In genomic region chr21:36040389-36040788, GRCh38 we compare ENCODE assay signal across 16 cellular contexts. TPM values are rescaled to one million over a fixed set of nuclear protein-coding genes. Genes with fewer than 3 reads are reported as not detected.
DNase-seq lines count a peak whose midpoint lies in the region; ATAC-seq and TF ChIP-seq lines count a peak whose summit lies in the region.
"Had no signal": no experiment of that assay in that cellular context is flagged by ENCODE, and none has a peak within 500 bp of the region (broad histone marks: within the 10 kb centered on the region; RNA-seq: fewer than 3 reads in every experiment).

No MANE protein-coding gene starts in this region.

- no peaks in the 10 kb centered on the region for H3K9me3 Mint-ChIP-seq in GM23338
- H3K9me3 Mint-ChIP-seq: CD8-positive, alpha-beta T cell; H9; IgD-negative memory B cell had no signal

- H3K4me3 ChIP-seq in GM23338 (no peak overlapping the region), ascending aorta (no peak overlapping the region), lower lobe of right lung (no peak overlapping the region), upper lobe of right lung (no peak overlapping the region)
- H3K4me3 ChIP-seq: A549 had no signal

- H3K27me3 ChIP-seq in GM23338 (ENCODE audit: insufficient read depth) (no peaks in the 10 kb centered on the region), ascending aorta (no peaks in the 10 kb centered on the region), lower lobe of right lung (ENCODE audit: low read depth) (no peaks in the 10 kb centered on the region), upper lobe of right lung (no peaks in the 10 kb centered on the region)
- H3K27me3 ChIP-seq: BE2C had no signal

- peaks cover 3% of the 10 kb centered on the region for H3K27me3 Mint-ChIP-seq in GM23338 (ENCODE audit: insufficient read depth, low read depth, poor library complexity)
- H3K27me3 Mint-ChIP-seq: IgD-negative memory B cell had no signal

- H3K4me1 ChIP-seq in GM23338 (ENCODE audit: insufficient read depth) (peaks cover 11% of the 10 kb centered on the region), ascending aorta (peaks cover 0 to 4% of the 10 kb centered on the region in 2 donors), lower lobe of right lung (peaks cover 2% of the 10 kb centered on the region), upper lobe of right lung (peaks cover under 1% of the 10 kb centered on the region)
- H3K4me1 ChIP-seq: A549 had no signal

- intact Hi-C loops in ascending aorta (cut with DNase I) (no loop called here), lower lobe of right lung (cut with DNase I) (no loop called here), upper lobe of right lung (cut with DNase I) (no loop called here)

- DNase-seq in GM23338 (ENCODE audit: low spot score) (no peak), ascending aorta (ENCODE audit: low spot score in 2 of 2) (no peak), lower lobe of right lung (no peak), upper lobe of right lung (no peak)
- DNase-seq: BE2C; CD8-positive, alpha-beta T cell; COR-L47; DMS153; GF-D8; GOT3; H9 had no signal

- H3K27ac Mint-ChIP-seq in GM23338, result peak overlapping the region; percentile 40; the same call in 1 of the 2 replicates
- H3K27ac Mint-ChIP-seq: CD8-positive, alpha-beta T cell; IgD-negative memory B cell had no signal

- H3K9me3 ChIP-seq in ascending aorta (no peaks in the 10 kb centered on the region), lower lobe of right lung (no peaks in the 10 kb centered on the region), upper lobe of right lung (no peaks in the 10 kb centered on the region)
- H3K9me3 ChIP-seq: A549, BE2C had no signal

- H2AFZ ChIP-seq in GM23338, result no peak overlapping the region

- H3K36me3 ChIP-seq in GM23338 (ENCODE audit: insufficient read depth), result peaks cover 66% of the 10 kb centered on the region
- H3K36me3 ChIP-seq in ascending aorta, result peaks cover 48 to 74% of the 10 kb centered on the region in 2 donors
- peaks cover 99% of the 10 kb centered on the region for H3K36me3 ChIP-seq in lower lobe of right lung
- peaks cover 83% of the 10 kb centered on the region for H3K36me3 ChIP-seq in upper lobe of right lung

- no peak for ATAC-seq in GM23338
- ATAC-seq in lower lobe of right lung, result peak; percentile 38 to 82
- ATAC-seq in upper lobe of right lung, result peak; percentile 38
- no peak for ATAC-seq in GM21390 (IDR thresholded peaks at IDR 0.05; ENCODE audit: unreplicated experiment)
- no peak for ATAC-seq in GM18870 (IDR thresholded peaks at IDR 0.05; ENCODE audit: unreplicated experiment)
- ATAC-seq: A549; CD8-positive, alpha-beta T cell had no signal

- H3K9me2 ChIP-seq in GM23338 (ENCODE audit: insufficient read depth), result no peaks in the 10 kb centered on the region

- H3K36me3 Mint-ChIP-seq in GM23338 (ENCODE audit: low read depth), result peaks cover 84% of the 10 kb centered on the region

- H3F3A ChIP-seq in GM23338 (replicated peaks; ENCODE audit: low read depth), result peaks cover 27% of the 10 kb centered on the region

- peaks cover 12% of the 10 kb centered on the region for H3K79me2 ChIP-seq in GM23338 (replicated peaks; ENCODE audit: insufficient read depth)

- TF ChIP-seq CTCF in GM23338 (conservative IDR thresholded peaks at IDR 0.05; ENCODE audit: low read depth in 2 of 2) (no peak), ascending aorta (IDR thresholded peaks at IDR 0.05) (no peak), lower lobe of right lung (IDR thresholded peaks at IDR 0.05) (no peak), upper lobe of right lung (IDR thresholded peaks at IDR 0.05) (no peak)

- H3K27ac ChIP-seq in GM23338 (ENCODE audit: low read depth) (peak overlapping the region; percentile 63; the same call in 1 of the 2 replicates), ascending aorta (peak overlapping the region; percentile 44 to 49), lower lobe of right lung (no peak overlapping the region), upper lobe of right lung (no peak overlapping the region)
- H3K27ac ChIP-seq: A549, C4-2B had no signal

- no peak overlapping the region for H3K4me2 ChIP-seq in GM23338
- H3K4me2 ChIP-seq: A549 had no signal

- H3K4me1 Mint-ChIP-seq in GM23338, result peaks cover 17% of the 10 kb centered on the region
- H3K4me1 Mint-ChIP-seq: IgD-negative memory B cell had no signal

- no peak overlapping the region for H3K4me3 Mint-ChIP-seq in GM23338
- H3K4me3 Mint-ChIP-seq: CD8-positive, alpha-beta T cell; H9; IgD-negative memory B cell had no signal

- peaks cover 4% of the 10 kb centered on the region; the same call in 1 of the 2 replicates for H4K20me1 ChIP-seq in GM23338 (replicated peaks; ENCODE audit: insufficient read depth)

TF ChIP-seq in GM23338, 12 proteins besides CTCF, POLR2A, EP300 and RAD21:
- no peak for TF ChIP-seq NANOG (IDR thresholded peaks at IDR 0.05; ENCODE audit: borderline replicate concordance)
TF ChIP-seq in GM23338: peak in this region for 0.

RNA-seq across cellular contexts. Expression of gene SETD4, which starts 19.9 kb away (rescaled TPM):
- 33.8 and 45.1 TPM in 2 replicates for total RNA-seq in GM23338 (2014; rRNA removed; shearing (Covaris generic))
- 32.5 and 33.1 TPM in 2 replicates for polyA plus RNA-seq in GM23338 (2016; fragmentation: Nextera tagmentation; extraction: Ambion mirVana)
- total RNA-seq in ascending aorta, result 35.9 TPM
- total RNA-seq in lower lobe of right lung, result 19.4 TPM
- total RNA-seq in upper lobe of right lung, result 19.0 TPM

RNA-seq across cellular contexts. Expression of gene CBR1, which starts 29.4 kb away (rescaled TPM):
- total RNA-seq in GM23338 (2014; rRNA removed; shearing (Covaris generic)), result 487 and 499 TPM in 2 replicates
- 273 and 285 TPM in 2 replicates for polyA plus RNA-seq in GM23338 (2016; fragmentation: Nextera tagmentation; extraction: Ambion mirVana)
- total RNA-seq in ascending aorta (101 TPM), lower lobe of right lung (72.9 TPM), upper lobe of right lung (71.2 TPM)

Comparison
In these comparisons a context has a peak if more than half of its experiments do, and no peak if none do; other contexts are left out.
1. ATAC-seq: peak in lower lobe of right lung (2 of 2) and upper lobe of right lung (single experiment); none in GM23338 (single experiment), GM21390 (single experiment) and GM18870 (single experiment).
2. H3K27ac ChIP-seq: peak in GM23338 (single experiment) and ascending aorta (2 of 2); none in lower lobe of right lung (single experiment) and upper lobe of right lung (single experiment).